In the genomic region with DNA sequence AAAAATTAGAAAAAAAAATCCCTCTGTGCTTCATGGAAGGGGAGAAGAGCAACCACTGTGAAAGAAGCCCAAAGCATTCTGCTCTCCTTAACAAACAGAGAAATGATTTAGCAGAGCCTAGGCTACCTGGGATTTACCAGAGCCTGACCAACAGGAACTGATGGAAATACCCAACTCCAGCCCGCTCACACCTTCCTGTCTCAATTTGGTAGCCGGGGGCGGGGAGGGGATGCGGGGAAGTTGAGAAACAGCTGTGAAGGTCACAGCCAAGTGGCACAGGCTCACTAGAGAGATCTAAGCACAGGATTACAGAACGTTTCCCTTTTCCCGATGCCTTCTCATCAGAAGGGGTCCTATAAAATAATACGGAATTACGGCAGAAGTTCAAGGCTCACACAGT, we compare ENCODE assay signal across 9 cellular contexts. TPM values are rescaled to one million over a fixed set of nuclear protein-coding genes. Genes with fewer than 3 reads are reported as not detected.
DNase-seq lines count a peak whose midpoint lies in the region; ATAC-seq and TF ChIP-seq lines count a peak whose summit lies in the region.
"Had no signal": no experiment of that assay in that cellular context is flagged by ENCODE, and none has a peak within 500 bp of the region (broad histone marks: within the 10 kb centered on the region; RNA-seq: fewer than 3 reads in every experiment).

No MANE protein-coding gene starts in this region.

- DNase-seq in heart left ventricle (no peak), Right ventricle myocardium inferior (ENCODE audit: missing footprints) (no peak), DMS153 treated with DMSO at 0.1 percent for 48 hours (lab: John Stamatoyannopoulos, UW; ENCODE audit: unreplicated experiment) (no peak), SHP77 treated with DMSO at 0.1 percent for 48 hours (lab: John Stamatoyannopoulos, UW) (no peak), NCI-H1417 (lab: John Stamatoyannopoulos, UW) (no peak)

- ATAC-seq in heart left ventricle (peak; percentile 33 to 55 (median 44)), Right ventricle myocardium inferior (no peak), HG02588 (IDR thresholded peaks at IDR 0.05; ENCODE audit: unreplicated experiment) (peak; percentile 93), HG03558 (IDR thresholded peaks at IDR 0.05; ENCODE audit: extremely low read depth, unreplicated experiment) (peak; percentile 38)

- WGBS in heart left ventricle, 4 donors, result 45 to 65% (median 53%) methylated on average over 8 of the region's 8 CpGs

- H3K4me3 Mint-ChIP-seq in stimulated activated naive CD8-positive, alpha-beta T cell treated with anti-CD3 and anti-CD28 coated beads, Interleukin-15, Interleukin-2, amounts not matched to agents 100 ng/mL and 50 ng/mL, for 24 hours, result peak overlapping the region; percentile 33
- H3K4me3 Mint-ChIP-seq: dendritic cell treated with granulocyte-macrophage colony-stimulating factor and Interleukin-4, amounts not matched to agents 40 ng/mL and 50 ng/mL, for 4 days had no signal

- H3K27ac Mint-ChIP-seq in stimulated activated naive CD8-positive, alpha-beta T cell treated with anti-CD3 and anti-CD28 coated beads, Interleukin-15, Interleukin-2, amounts not matched to agents 100 ng/mL and 50 ng/mL, for 24 hours, result peak overlapping the region; percentile 73
- H3K27ac Mint-ChIP-seq: dendritic cell treated with granulocyte-macrophage colony-stimulating factor and Interleukin-4, amounts not matched to agents 40 ng/mL and 50 ng/mL, for 4 days had no signal

- H3K4me1 Mint-ChIP-seq in stimulated activated naive CD8-positive, alpha-beta T cell treated with anti-CD3 and anti-CD28 coated beads, Interleukin-15, Interleukin-2, amounts not matched to agents 100 ng/mL and 50 ng/mL, for 24 hours (ENCODE audit: low read depth), result peaks cover 46% of the 10 kb centered on the region

- no peak for TF ChIP-seq CTCF in heart left ventricle (IDR thresholded peaks at IDR 0.05)

- no peaks in the 10 kb centered on the region for H3K36me3 ChIP-seq in heart left ventricle

- peaks cover 33% of the 10 kb centered on the region for H3K36me3 Mint-ChIP-seq in stimulated activated naive CD8-positive, alpha-beta T cell treated with anti-CD3 and anti-CD28 coated beads, Interleukin-15, Interleukin-2, amounts not matched to agents 100 ng/mL and 50 ng/mL, for 24 hours (ENCODE audit: low read depth)

- H3K4me1 ChIP-seq in heart left ventricle, result peaks cover 7 to 36% (median 19%) of the 10 kb centered on the region in 12 donors

- no peak for TF ChIP-seq POLR2A in heart left ventricle (IDR thresholded peaks at IDR 0.05)

- H3K9me3 Mint-ChIP-seq in stimulated activated naive CD8-positive, alpha-beta T cell treated with anti-CD3 and anti-CD28 coated beads, Interleukin-15, Interleukin-2, amounts not matched to agents 100 ng/mL and 50 ng/mL, for 24 hours, result peaks cover 8% of the 10 kb centered on the region
- H3K9me3 Mint-ChIP-seq: dendritic cell treated with granulocyte-macrophage colony-stimulating factor and Interleukin-4, amounts not matched to agents 40 ng/mL and 50 ng/mL, for 4 days had no signal

- H3K27me3 ChIP-seq in heart left ventricle, result no peaks in the 10 kb centered on the region

- no peak overlapping the region for H3K4me3 ChIP-seq in heart left ventricle

- no peaks in the 10 kb centered on the region for H3K27me3 Mint-ChIP-seq in stimulated activated naive CD8-positive, alpha-beta T cell treated with anti-CD3 and anti-CD28 coated beads, Interleukin-15, Interleukin-2, amounts not matched to agents 100 ng/mL and 50 ng/mL, for 24 hours
- H3K27me3 Mint-ChIP-seq: dendritic cell treated with granulocyte-macrophage colony-stimulating factor and Interleukin-4, amounts not matched to agents 40 ng/mL and 50 ng/mL, for 4 days had no signal

- intact Hi-C loops in heart left ventricle (cut with DNase I) (loop anchor here in 4 of 10 donors (10.0 kb wide), 2 partner anchors 365 to 895 kb away; partner anchors contain the start of gene PTER (in 1 of the 4)), Right ventricle myocardium inferior (cut with DNase I) (no loop called here)

- no peak overlapping the region for H3K27ac ChIP-seq in heart left ventricle

- peaks cover 0 to 4% (median 0%) of the 10 kb centered on the region in 12 donors for H3K9me3 ChIP-seq in heart left ventricle

RNA-seq across cellular contexts. Expression of gene RSU1, which starts 17.6 kb away (rescaled TPM):
- 10 to 100 TPM; 42.3 to 84.1 (median 53.0) TPM for total RNA-seq in heart left ventricle
- polyA plus RNA-seq in heart left ventricle, result 10 to 100 TPM; 29.6 to 68.9 TPM
- total RNA-seq in Right ventricle myocardium inferior, result 56.1 TPM
